8 cellular contexts compared by ENCODE assay signal in the genomic region with DNA sequence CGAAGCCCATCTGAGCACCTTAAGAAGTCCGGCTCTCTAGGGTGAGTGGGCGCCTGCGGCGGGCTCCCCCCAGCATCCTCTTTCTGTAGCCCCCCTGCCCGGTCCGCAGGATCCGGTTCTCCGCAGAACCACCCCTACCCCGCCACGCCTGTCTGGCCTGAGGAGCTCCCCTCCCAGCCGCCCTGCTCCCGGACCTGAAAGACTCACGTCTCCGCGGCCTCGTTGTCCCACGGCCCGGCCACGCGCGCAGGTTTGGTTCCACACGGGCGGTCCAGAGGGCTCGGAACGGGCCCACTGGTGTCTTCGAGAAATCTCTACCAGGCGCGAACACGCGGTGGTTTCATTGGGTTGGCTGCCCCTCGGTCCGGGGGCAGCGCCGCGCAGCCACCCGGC. TPM values are rescaled to one million over a fixed set of nuclear protein-coding genes. Genes with fewer than 3 reads are reported as not detected.
DNase-seq lines count a peak whose midpoint lies in the region; ATAC-seq and TF ChIP-seq lines count a peak whose summit lies in the region.

No MANE protein-coding gene starts in this region.

- intact Hi-C loops in MCF 10A (cut with micrococcal nuclease): loop anchor here (1.0 to 2.0 kb wide), 3 partner anchors 58 to 155 kb away; partner anchors contain the start of gene MOCOS
- intact Hi-C loops in mucosa of descending colon (cut with DNase I, micrococcal nuclease): no loop called here

- H3K4me3 ChIP-seq in mucosa of descending colon: peak overlapping the region; percentile 52

- peaks cover 64% of the 10 kb centered on the region for H3K4me1 Mint-ChIP-seq in activated T-cell treated with anti-CD3 and anti-CD28 coated beads, Interleukin-2, amount 50 U/mL, for 24 hours (ENCODE audit: low read depth)
- peaks cover 40% of the 10 kb centered on the region for H3K4me1 Mint-ChIP-seq in MCF 10A (ENCODE audit: insufficient read depth, unreplicated experiment)

- peak overlapping the region; percentile 96 for H3K4me3 Mint-ChIP-seq in activated T-cell treated with anti-CD3 and anti-CD28 coated beads, Interleukin-2, amount 50 U/mL, for 24 hours
- H3K4me3 Mint-ChIP-seq in MCF 10A (ENCODE audit: unreplicated experiment): peak overlapping the region; percentile 96

- H3K36me3 Mint-ChIP-seq in activated T-cell treated with anti-CD3 and anti-CD28 coated beads, Interleukin-2, amount 50 U/mL, for 24 hours (ENCODE audit: low read depth): peaks cover 77% of the 10 kb centered on the region
- peaks cover 37% of the 10 kb centered on the region for H3K36me3 Mint-ChIP-seq in MCF 10A (ENCODE audit: insufficient read depth, unreplicated experiment)

- no peaks in the 10 kb centered on the region for H3K36me3 ChIP-seq in mucosa of descending colon (ENCODE audit: low read depth)

- no peak for TF ChIP-seq CTCF in MCF 10A (IDR thresholded peaks at IDR 0.05; ENCODE audit: unreplicated experiment)
- no peak for TF ChIP-seq CTCF in mucosa of descending colon (IDR thresholded peaks at IDR 0.05)

- no TSS peak for BruUV-seq in MCF 10A (replicated peaks; lab: Mats Ljungman, UMichigan)

- no peaks in the 10 kb centered on the region for H3K9me3 ChIP-seq in mucosa of descending colon

- CTCF ChIA-PET in MCF 10A (lab: Yijun Ruan, JAX): interaction anchor here (0.7 to 2.3 kb wide), 6 partner anchors 20 to 1456 kb away, joined by 3 to 9 read pairs (median 4); no protein-coding TSS in a partner anchor

- peak overlapping the region; percentile 98 for H3K27ac Mint-ChIP-seq in activated T-cell treated with anti-CD3 and anti-CD28 coated beads, Interleukin-2, amount 50 U/mL, for 24 hours
- H3K27ac Mint-ChIP-seq in MCF 10A (ENCODE audit: low read depth, unreplicated experiment): peak overlapping the region; percentile 97

- H3K27me3 Mint-ChIP-seq in activated T-cell treated with anti-CD3 and anti-CD28 coated beads, Interleukin-2, amount 50 U/mL, for 24 hours: no peaks in the 10 kb centered on the region
- no peaks in the 10 kb centered on the region for H3K27me3 Mint-ChIP-seq in MCF 10A (ENCODE audit: insufficient read depth, unreplicated experiment)

- peaks cover 16% of the 10 kb centered on the region for H3K4me1 ChIP-seq in mucosa of descending colon (ENCODE audit: low read depth)

- peak; percentile 15 for ATAC-seq in HG03457 (IDR thresholded peaks at IDR 0.05; ENCODE audit: unreplicated experiment)
- peak; percentile 7 for ATAC-seq in mucosa of descending colon

- no peaks in the 10 kb centered on the region for H3K9me3 Mint-ChIP-seq in activated T-cell treated with anti-CD3 and anti-CD28 coated beads, Interleukin-2, amount 50 U/mL, for 24 hours
- H3K9me3 Mint-ChIP-seq in MCF 10A (ENCODE audit: unreplicated experiment): no peaks in the 10 kb centered on the region

- POLR2A ChIA-PET in MCF 10A (lab: Yijun Ruan, JAX): interaction anchor here (0.6 to 4.6 kb wide), 38 partner anchors 9 to 1078 kb away, joined by 3 to 92 read pairs (median 4); partner anchors contain the start of genes INO80C, MOCOS, RMP24 and RPRD1A

- no peak for DNase-seq in activated T-cell treated with anti-CD3 and anti-CD28 coated beads, Interleukin-2, amount 50 U/mL, for 24 hours
- DNase-seq in activated T-cell treated with anti-CD3 and anti-CD28 coated beads for 4 hours (no peak), MCF 10A (ENCODE audit: unreplicated experiment) (no peak), mucosa of descending colon (no peak), kidney tubule cell (ENCODE audit: low spot score) (no peak), HuH-7.5 (ENCODE audit: low spot score) (no peak)
- no peak for DNase-seq in stimulated activated CD4-positive, alpha-beta T cell treated with anti-CD3 and anti-CD28 coated beads, Interleukin-1b, Interleukin-23, amount 100 ng/mL, for 48 hours

RNA-seq across cellular contexts. Expression of gene SLC39A6, which starts 0.2 kb away (rescaled TPM):
- total RNA-seq in MCF 10A (2022): 49.7 and 53.5 TPM in 2 replicates
- 10 to 100 TPM in 2 of 3 donors, 1 to 10 TPM in 1; 6.6 to 23.3 (median 10.3) TPM for total RNA-seq in mucosa of descending colon

RNA-seq across cellular contexts. Expression of gene ELP2, which starts 0.8 kb away (rescaled TPM):
- total RNA-seq in MCF 10A (2022): 100 and 105 TPM in 2 replicates
- 10 to 100 TPM; 45.4 to 62.9 (median 55.4) TPM for total RNA-seq in mucosa of descending colon

RNA-seq across cellular contexts. Expression of gene MOCOS, which starts 58.4 kb away (rescaled TPM):
- total RNA-seq in MCF 10A (2022): 69.1 and 81.1 TPM in 2 replicates
- 1 to 10 TPM; 3.3 to 4.7 (median 4.4) TPM for total RNA-seq in mucosa of descending colon

Comparison
In these comparisons a context has a peak if more than half of its experiments do, and no peak if none do; other contexts are left out.
1. RNA of gene MOCOS, which starts 58.4 kb away (total RNA-seq): 69.1 to 81.1 TPM in MCF 10A; 3.3 to 4.7 TPM in mucosa of descending colon; every median in the first group is over 10 times any median in the second.